ENCODE assay signal across 20 cellular contexts in genomic region chr15:25504307-25504706, GRCh38.
A peak's percentile ranks its signal among the peaks of the same experiment; 100 is the strongest.
DNase-seq lines count a peak whose midpoint lies in the region; ATAC-seq and TF ChIP-seq lines count a peak whose summit lies in the region.
"Had no signal": no experiment of that assay in that cellular context is flagged by ENCODE, and none has a peak within 500 bp of the region (broad histone marks: within the 10 kb centered on the region; RNA-seq: fewer than 3 reads in every experiment).

No MANE protein-coding gene starts in this region.

- no peak overlapping the region for H3K4me2 ChIP-seq in MM.1S (ENCODE audit: low read depth, low read length)

- no peak overlapping the region for H3K4me3 Mint-ChIP-seq in nephron progenitor cell
- H3K4me3 Mint-ChIP-seq: activated CD4-positive, alpha-beta memory T cell treated with anti-CD3 and anti-CD28 coated beads, Interleukin-2, amount 10 ng/mL, durations not matched to agents 7 days and 5 days; activated T-helper 17 cell treated with anti-CD3 and anti-CD28 coated beads, Interleukin-2, amount 50 U/mL, for 72 hours; effector memory CD8-positive, alpha-beta T cell had no signal

- TF ChIP-seq CTCF in nephron progenitor cell (IDR thresholded peaks at IDR 0.05): no peak
- no peak for TF ChIP-seq CTCF in MM.1S (IDR thresholded peaks at IDR 0.05; ENCODE audit: low read length)

- H3K4me1 Mint-ChIP-seq in nephron progenitor cell: peaks cover 5% of the 10 kb centered on the region
- H3K4me1 Mint-ChIP-seq: activated CD4-positive, alpha-beta memory T cell treated with anti-CD3 and anti-CD28 coated beads, Interleukin-2, amount 10 ng/mL, durations not matched to agents 7 days and 5 days; activated T-helper 17 cell treated with anti-CD3 and anti-CD28 coated beads, Interleukin-2, amount 50 U/mL, for 72 hours had no signal

- H3K27me3 ChIP-seq in MM.1S (replicated peaks; ENCODE audit: insufficient read depth, low read length): no peaks in the 10 kb centered on the region
- H3K27me3 ChIP-seq: transverse colon had no signal

- H3K9me3 Mint-ChIP-seq in nephron progenitor cell: no peaks in the 10 kb centered on the region
- H3K9me3 Mint-ChIP-seq: activated CD4-positive, alpha-beta memory T cell treated with anti-CD3 and anti-CD28 coated beads, Interleukin-2, amount 10 ng/mL, durations not matched to agents 7 days and 5 days; activated T-helper 17 cell treated with anti-CD3 and anti-CD28 coated beads, Interleukin-2, amount 50 U/mL, for 72 hours; effector memory CD8-positive, alpha-beta T cell had no signal

- no peak overlapping the region for H3K27ac Mint-ChIP-seq in nephron progenitor cell
- H3K27ac Mint-ChIP-seq: activated CD4-positive, alpha-beta memory T cell treated with anti-CD3 and anti-CD28 coated beads, Interleukin-2, amount 10 ng/mL, durations not matched to agents 7 days and 5 days; activated T-helper 17 cell treated with anti-CD3 and anti-CD28 coated beads, Interleukin-2, amount 50 U/mL, for 72 hours; effector memory CD8-positive, alpha-beta T cell had no signal

- H4K20me1 ChIP-seq in MM.1S (ENCODE audit: insufficient read depth, low read length): no peaks in the 10 kb centered on the region

- H3K9ac ChIP-seq in MM.1S (ENCODE audit: low read length): no peak overlapping the region

- no peaks in the 10 kb centered on the region for H3K36me3 Mint-ChIP-seq in nephron progenitor cell (ENCODE audit: low read depth)

- H3K4me3 ChIP-seq in MM.1S (ENCODE audit: low read length): no peak overlapping the region
- H3K4me3 ChIP-seq: GM12878, transverse colon had no signal

- H3K9me3 ChIP-seq in MM.1S (replicated peaks; ENCODE audit: insufficient read depth, low read length): no peaks in the 10 kb centered on the region
- H3K9me3 ChIP-seq: BE2C, transverse colon had no signal

- H3K4me1 ChIP-seq in MM.1S (ENCODE audit: low read length): no peaks in the 10 kb centered on the region
- H3K4me1 ChIP-seq: BE2C, transverse colon had no signal

- H2AFZ ChIP-seq in MM.1S (ENCODE audit: low read length): no peak overlapping the region

- no peaks in the 10 kb centered on the region for H3F3A ChIP-seq in MM.1S (ENCODE audit: insufficient read depth, low read length)

- peak; percentile 65 for DNase-seq in Ammon's horn (ENCODE audit: low spot score)
- DNase-seq in M059J (ENCODE audit: low read depth): peak; percentile 12
- DNase-seq in astrocyte of the hippocampus (ENCODE audit: low read depth, low spot score): peak; percentile 63
- peak; percentile 75 for DNase-seq in myocyte (ENCODE audit: low read depth)
- no peak for DNase-seq in AG08396 (ENCODE audit: low spot score)
- no peak for DNase-seq in nephron progenitor cell
- no peak for DNase-seq in MM.1S
- DNase-seq: activated CD4-positive, alpha-beta memory T cell treated with anti-CD3 and anti-CD28 coated beads, Interleukin-2, amount 10 ng/mL, durations not matched to agents 7 days and 5 days; aorta; BE2C; DMS79; effector memory CD8-positive, alpha-beta T cell; islet precursor cell; NCI-H1694; NCI-H526; T-helper 9 cell; transverse colon had no signal

- peaks cover 3% of the 10 kb centered on the region for H3K27me3 Mint-ChIP-seq in nephron progenitor cell (ENCODE audit: low read depth, poor library complexity)
- H3K27me3 Mint-ChIP-seq: activated CD4-positive, alpha-beta memory T cell treated with anti-CD3 and anti-CD28 coated beads, Interleukin-2, amount 10 ng/mL, durations not matched to agents 7 days and 5 days had no signal

- H3K79me2 ChIP-seq in MM.1S (ENCODE audit: low read length): no peaks in the 10 kb centered on the region

- H3K27ac ChIP-seq in MM.1S (ENCODE audit: low read length): no peak overlapping the region
- H3K27ac ChIP-seq: transverse colon had no signal

- no peaks in the 10 kb centered on the region for H3K9me2 ChIP-seq in MM.1S (replicated peaks; ENCODE audit: insufficient read depth, low read length)

- no peaks in the 10 kb centered on the region for H3K36me3 ChIP-seq in MM.1S (replicated peaks; ENCODE audit: insufficient read depth, low read length)
- H3K36me3 ChIP-seq: BE2C, transverse colon had no signal

- no peak for ATAC-seq in HG03175 (IDR thresholded peaks at IDR 0.05; ENCODE audit: unreplicated experiment)
- ATAC-seq: activated T-helper 17 cell treated with anti-CD3 and anti-CD28 coated beads, Interleukin-2, amount 50 U/mL, for 72 hours; effector memory CD8-positive, alpha-beta T cell; GM12878 had no signal

Comparison
In these comparisons a context has a peak if more than half of its experiments do, and no peak if none do; other contexts are left out.
1. DNase-seq: peak in Ammon's horn (single experiment), M059J (single experiment), astrocyte of the hippocampus (single experiment) and myocyte (single experiment); none in AG08396 (single experiment), nephron progenitor cell (single experiment) and MM.1S (single experiment).